Comparison of ENCODE assay signal across 16 cellular contexts in genomic region chr10:76973515-76974289, GRCh38.
A peak's percentile ranks its signal among the peaks of the same experiment; 100 is the strongest.
DNase-seq lines count a peak whose midpoint lies in the region; ATAC-seq, FAIRE-seq and TF ChIP-seq lines count a peak whose summit lies in the region.
"Had no signal": no experiment of that assay in that cellular context is flagged by ENCODE, and none has a peak within 500 bp of the region (broad histone marks: within the 10 kb centered on the region; RNA-seq: fewer than 3 reads in every experiment).

No MANE protein-coding gene starts in this region.

- H4K20me1 ChIP-seq in keratinocyte (ENCODE audit: control insufficient read depth, extremely low read depth, insufficient read depth, low read length): no peaks in the 10 kb centered on the region

- intact Hi-C loops in left ventricle myocardium superior (cut with micrococcal nuclease) (no loop called here), right cardiac atrium (cut with DNase I) (no loop called here), Right ventricle myocardium superior (cut with DNase I) (no loop called here)

- H3K27me3 ChIP-seq in right cardiac atrium (ENCODE audit: control insufficient read depth, insufficient read depth) (peaks cover 2% of the 10 kb centered on the region), keratinocyte (ENCODE audit: control insufficient read depth, extremely low read depth, insufficient read depth, low read length) (no peaks in the 10 kb centered on the region)

- no peak overlapping the region for H3K9ac ChIP-seq in keratinocyte (ENCODE audit: control insufficient read depth, extremely low read depth, insufficient read depth, low read length)

- H3K36me3 Mint-ChIP-seq in activated T-helper 17 cell treated with anti-CD3 and anti-CD28 coated beads, Interleukin-2, amount 50 U/mL, for 72 hours (ENCODE audit: low read depth): no peaks in the 10 kb centered on the region
- H3K36me3 Mint-ChIP-seq: activated naive CD4-positive, alpha-beta T cell treated with anti-CD3 and anti-CD28 coated beads, Interleukin-2, amount 50 U/mL, for 24 hours had no signal

- H3K4me3 Mint-ChIP-seq in activated T-helper 17 cell treated with anti-CD3 and anti-CD28 coated beads, Interleukin-2, amount 50 U/mL, for 72 hours: no peak overlapping the region
- H3K4me3 Mint-ChIP-seq: activated naive CD4-positive, alpha-beta T cell treated with anti-CD3 and anti-CD28 coated beads, Interleukin-2, amount 50 U/mL, for 24 hours; central memory CD8-positive, alpha-beta T cell; stimulated activated naive CD8-positive, alpha-beta T cell treated with anti-CD3 and anti-CD28 coated beads, Interleukin-15, amount 100 ng/mL, for 72 hours had no signal

- H3K79me2 ChIP-seq in keratinocyte (ENCODE audit: control insufficient read depth, insufficient read depth, low read length): no peaks in the 10 kb centered on the region

- H3K4me3 ChIP-seq in right cardiac atrium (ENCODE audit: low read length) (no peak overlapping the region), keratinocyte (ENCODE audit: control insufficient read depth in 2 of 3, extremely low read depth in 1 of 3, insufficient read depth in 2 of 3, low read depth in 1 of 3, low read length in 3 of 3) (no peak overlapping the region)

- no peaks in the 10 kb centered on the region for H3K9me3 ChIP-seq in right cardiac atrium (ENCODE audit: control insufficient read depth, low read length)
- H3K9me3 ChIP-seq in keratinocyte (ENCODE audit: control insufficient read depth, low read depth, low read length): no peaks in the 10 kb centered on the region

- no peaks in the 10 kb centered on the region for H3K4me1 ChIP-seq in right cardiac atrium (ENCODE audit: control insufficient read depth, insufficient read depth, low read length)
- no peaks in the 10 kb centered on the region for H3K4me1 ChIP-seq in keratinocyte (ENCODE audit: control insufficient read depth, extremely low read depth, insufficient read depth, low read length)

- TF ChIP-seq CTCF in keratinocyte (optimal IDR thresholded peaks at IDR 0.05 in 1 of 3, IDR thresholded peaks at IDR 0.05 in 1 of 3, conservative IDR thresholded peaks at IDR 0.05 in 1 of 3; ENCODE audit: extremely low read depth in 1 of 3, insufficient read depth in 2 of 3, low read length in 3 of 3): no peak

- H3K27me3 Mint-ChIP-seq in activated T-helper 17 cell treated with anti-CD3 and anti-CD28 coated beads, Interleukin-2, amount 50 U/mL, for 72 hours: peaks cover 6% of the 10 kb centered on the region
- H3K27me3 Mint-ChIP-seq: stimulated activated naive CD8-positive, alpha-beta T cell treated with anti-CD3 and anti-CD28 coated beads, Interleukin-15, amount 100 ng/mL, for 72 hours had no signal

- H3K9me1 ChIP-seq in keratinocyte (ENCODE audit: control insufficient read depth, extremely low read depth, insufficient read depth, low read length): no peaks in the 10 kb centered on the region

- no peak overlapping the region for H3K4me2 ChIP-seq in keratinocyte (ENCODE audit: control insufficient read depth, extremely low read depth, insufficient read depth, low read depth, low read length)

- peak; percentile 14 for ATAC-seq in left ventricle myocardium superior
- ATAC-seq in right cardiac atrium: no peak
- no peak for ATAC-seq in HG03439 (IDR thresholded peaks at IDR 0.05; ENCODE audit: unreplicated experiment)
- ATAC-seq in activated T-helper 17 cell treated with anti-CD3 and anti-CD28 coated beads, Interleukin-2, amount 50 U/mL, for 72 hours (replicated peaks): no peak
- ATAC-seq in Right ventricle myocardium superior (ENCODE audit: poor library complexity): no peak
- ATAC-seq: stimulated activated naive CD8-positive, alpha-beta T cell treated with anti-CD3 and anti-CD28 coated beads, Interleukin-15, amount 100 ng/mL, for 72 hours had no signal

- no peak for FAIRE-seq in keratinocyte (lab: Jason Lieb, UNC)
- FAIRE-seq: RCC 7860 had no signal

- H2AFZ ChIP-seq in keratinocyte (ENCODE audit: control insufficient read depth, low read length): no peak overlapping the region

- in situ Hi-C loops in G401 (cut with HindIII; ENCODE audit: low sequenced_read_pairs): no loop called here

- H3K36me3 ChIP-seq in keratinocyte (ENCODE audit: control insufficient read depth in 2 of 2, extremely low read depth in 1 of 2, insufficient read depth in 2 of 2, low read length in 2 of 2): no peaks in the 10 kb centered on the region

- no peaks in the 10 kb centered on the region for H3K4me1 Mint-ChIP-seq in activated T-helper 17 cell treated with anti-CD3 and anti-CD28 coated beads, Interleukin-2, amount 50 U/mL, for 72 hours
- H3K4me1 Mint-ChIP-seq: activated naive CD4-positive, alpha-beta T cell treated with anti-CD3 and anti-CD28 coated beads, Interleukin-2, amount 50 U/mL, for 24 hours; central memory CD8-positive, alpha-beta T cell; stimulated activated naive CD8-positive, alpha-beta T cell treated with anti-CD3 and anti-CD28 coated beads, Interleukin-15, amount 100 ng/mL, for 72 hours had no signal

- 65% methylated on average over 8 of the region's 8 CpGs for WGBS in right cardiac atrium

- H3K27ac ChIP-seq in right cardiac atrium (ENCODE audit: low read length): no peak overlapping the region
- H3K27ac ChIP-seq in keratinocyte (ENCODE audit: control insufficient read depth, insufficient read depth, low read length): no peak overlapping the region

- H3K27ac Mint-ChIP-seq in activated T-helper 17 cell treated with anti-CD3 and anti-CD28 coated beads, Interleukin-2, amount 50 U/mL, for 72 hours: no peak overlapping the region
- H3K27ac Mint-ChIP-seq: activated naive CD4-positive, alpha-beta T cell treated with anti-CD3 and anti-CD28 coated beads, Interleukin-2, amount 50 U/mL, for 24 hours; stimulated activated naive CD8-positive, alpha-beta T cell treated with anti-CD3 and anti-CD28 coated beads, Interleukin-15, amount 100 ng/mL, for 72 hours had no signal

- dilution Hi-C loops in keratinocyte (cut with MboI; ENCODE audit: extremely low pct_ligation_motif_present, low sequenced_read_pairs): no loop called here

- no peaks in the 10 kb centered on the region for H3K9me3 Mint-ChIP-seq in activated T-helper 17 cell treated with anti-CD3 and anti-CD28 coated beads, Interleukin-2, amount 50 U/mL, for 72 hours
- H3K9me3 Mint-ChIP-seq: activated naive CD4-positive, alpha-beta T cell treated with anti-CD3 and anti-CD28 coated beads, Interleukin-2, amount 50 U/mL, for 24 hours; central memory CD8-positive, alpha-beta T cell; stimulated activated naive CD8-positive, alpha-beta T cell treated with anti-CD3 and anti-CD28 coated beads, Interleukin-15, amount 100 ng/mL, for 72 hours had no signal

- DNase-seq in left ventricle myocardium superior (no peak), right cardiac atrium (no peak), amniotic epithelial cell (ENCODE audit: low read depth) (peak; percentile 13), keratinocyte (ENCODE audit: low read depth, low spot score) (peak; percentile 2), G401 (ENCODE audit: low spot score) (no peak), Right ventricle myocardium superior (no peak)
- DNase-seq: 8988T; glutamatergic neuron; NCI-H2029; NCI-H524 treated with DMSO at 0.1 percent for 48 hours; stimulated activated naive CD8-positive, alpha-beta T cell treated with anti-CD3 and anti-CD28 coated beads, Interleukin-15, amount 100 ng/mL, for 72 hours had no signal

Comparison
In these comparisons a context has a peak if more than half of its experiments do, and no peak if none do; other contexts are left out.
1. DNase-seq: peak in amniotic epithelial cell (single experiment) and keratinocyte (single experiment); none in left ventricle myocardium superior (single experiment), right cardiac atrium (0 of 3), G401 (single experiment) and Right ventricle myocardium superior (single experiment).